Comparison of ENCODE assay signal across 25 cellular contexts in genomic region chr4:172481802-172482508, GRCh38.
DNase-seq lines count a peak whose midpoint lies in the region; ATAC-seq, FAIRE-seq and TF ChIP-seq lines count a peak whose summit lies in the region.
"Had no signal": no experiment of that assay in that cellular context is flagged by ENCODE, and none has a peak within 500 bp of the region (broad histone marks: within the 10 kb centered on the region; RNA-seq: fewer than 3 reads in every experiment).

No MANE protein-coding gene starts in this region.

- H3K4me3 ChIP-seq in HEK293 (ENCODE audit: low read depth, low read length) (no peak overlapping the region), kidney (ENCODE audit: low read length in 2 of 2) (no peak overlapping the region)
- H3K4me3 ChIP-seq: BLaER1, HAP-1 had no signal

- H3K27ac Mint-ChIP-seq in stimulated activated memory B cell treated with anti-CD40 and anti-IgM and Interleukin-4, amounts not matched to agents 10 μg/mL and 1 μg/mL and 100 μg/mL, for 72 hours: no peak overlapping the region
- H3K27ac Mint-ChIP-seq: B cell; CD4-positive, CD25-positive, alpha-beta regulatory T cell; CD8-positive, alpha-beta T cell had no signal

- H3K9me3 Mint-ChIP-seq in stimulated activated memory B cell treated with anti-CD40 and anti-IgM and Interleukin-4, amounts not matched to agents 10 μg/mL and 1 μg/mL and 100 μg/mL, for 72 hours: peaks cover 3% of the 10 kb centered on the region

- peak; percentile 2 for DNase-seq in activated gamma-delta T cell (lab: John Stamatoyannopoulos, UW)
- no peak for DNase-seq in activated gamma-delta T cell treated with Interleukin-2 at 50 U/mL for 16 hours
- DNase-seq in kidney: peak; percentile 57
- DNase-seq in NCI-H187 treated with DMSO at 0.1 percent for 48 hours (lab: John Stamatoyannopoulos, UW): no peak
- DNase-seq in COR-L47 (lab: John Stamatoyannopoulos, UW): no peak
- DNase-seq in GM20000 (ENCODE audit: low spot score): no peak
- DNase-seq: CD4-positive, CD25-positive, alpha-beta regulatory T cell; CD8-positive, alpha-beta T cell; DMS 273 treated with DMSO at 0.1 percent for 48 hours; DMS79; EL; GDM1; GOT3 had no signal

- no peak overlapping the region for H3K4me3 Mint-ChIP-seq in stimulated activated memory B cell treated with anti-CD40 and anti-IgM and Interleukin-4, amounts not matched to agents 10 μg/mL and 1 μg/mL and 100 μg/mL, for 72 hours
- H3K4me3 Mint-ChIP-seq: B cell; CD4-positive, CD25-positive, alpha-beta regulatory T cell; CD8-positive, alpha-beta T cell had no signal

- POLR2A ChIA-PET in HEK293 (lab: Yijun Ruan, JAX): no interaction called here

- no peaks in the 10 kb centered on the region for H3K4me1 Mint-ChIP-seq in stimulated activated memory B cell treated with anti-CD40 and anti-IgM and Interleukin-4, amounts not matched to agents 10 μg/mL and 1 μg/mL and 100 μg/mL, for 72 hours
- H3K4me1 Mint-ChIP-seq: B cell; CD4-positive, CD25-positive, alpha-beta regulatory T cell had no signal

- H3K36me3 ChIP-seq in HEK293 (ENCODE audit: control insufficient read depth in 2 of 2, insufficient read depth in 1 of 2, low read length in 2 of 2) (no peaks in the 10 kb centered on the region), kidney (ENCODE audit: control insufficient read depth in 1 of 2, insufficient read depth in 2 of 2, low read length in 2 of 2) (no peaks in the 10 kb centered on the region)
- H3K36me3 ChIP-seq: BLaER1, HAP-1 had no signal

- no peak overlapping the region for H3K9ac ChIP-seq in kidney (ENCODE audit: low read length in 2 of 2)
- H3K9ac ChIP-seq: BLaER1 had no signal

- peak; percentile 27 for ATAC-seq in stimulated activated memory B cell treated with anti-CD40 and anti-IgM and Interleukin-4, amounts not matched to agents 10 μg/mL and 1 μg/mL and 100 μg/mL, for 72 hours
- ATAC-seq: CD8-positive, alpha-beta T cell had no signal

- H3K27ac ChIP-seq in HEK293 (ENCODE audit: extremely low read depth, low read depth, low read length) (no peak overlapping the region), kidney (ENCODE audit: low read depth in 2 of 2, low read length in 2 of 2) (no peak overlapping the region)
- H3K27ac ChIP-seq: 22Rv1, BLaER1, C4-2B had no signal

- TF ChIP-seq CTCF in HEK293 (tag by site-specific recombination; IDR thresholded peaks at IDR 0.05) (no peak), kidney (IDR thresholded peaks at IDR 0.05; ENCODE audit: borderline replicate concordance, extremely low read depth, insufficient read depth) (no peak), GM20000 (IDR thresholded peaks at IDR 0.05; ENCODE audit: extremely low read depth, missing control alignments) (no peak)

- FAIRE-seq in kidney (lab: Jason Lieb, UNC): no peak
- FAIRE-seq: A204.1, D721Med, GM12891, GM18507, H54 had no signal

- H3K9me3 ChIP-seq in HEK293 (ENCODE audit: control insufficient read depth, insufficient read depth, low read depth, low read length) (no peaks in the 10 kb centered on the region), kidney (ENCODE audit: control insufficient read depth in 1 of 2, low read length in 2 of 2) (peaks cover 0 to 3% of the 10 kb centered on the region in 2 donors)
- H3K9me3 ChIP-seq: HAP-1 had no signal

- intact Hi-C loops in kidney (cut with DNase I): no loop called here

- CTCF ChIA-PET in HEK293 (lab: Yijun Ruan, JAX): no interaction called here

- no peaks in the 10 kb centered on the region for H3K27me3 Mint-ChIP-seq in stimulated activated memory B cell treated with anti-CD40 and anti-IgM and Interleukin-4, amounts not matched to agents 10 μg/mL and 1 μg/mL and 100 μg/mL, for 72 hours
- H3K27me3 Mint-ChIP-seq: B cell; CD4-positive, CD25-positive, alpha-beta regulatory T cell had no signal

- H3K4me1 ChIP-seq in HEK293 (ENCODE audit: control insufficient read depth, insufficient read depth, low read length): no peaks in the 10 kb centered on the region
- no peaks in the 10 kb centered on the region for H3K4me1 ChIP-seq in kidney (ENCODE audit: control insufficient read depth in 1 of 2, insufficient read depth in 1 of 2, low read depth in 1 of 2, low read length in 2 of 2)
- H3K4me1 ChIP-seq: BLaER1 had no signal

- H3K36me3 Mint-ChIP-seq in stimulated activated memory B cell treated with anti-CD40 and anti-IgM and Interleukin-4, amounts not matched to agents 10 μg/mL and 1 μg/mL and 100 μg/mL, for 72 hours: no peaks in the 10 kb centered on the region
- H3K36me3 Mint-ChIP-seq: CD4-positive, CD25-positive, alpha-beta regulatory T cell; CD8-positive, alpha-beta T cell had no signal

TF ChIP-seq in HEK293, 187 proteins besides CTCF, POLR2A, EP300 and RAD21:
- no peak for TF ChIP-seq PBX3 (CRISPR knock-in tag; IDR thresholded peaks at IDR 0.05)
- no peak for TF ChIP-seq ZNF266 (tag by site-specific recombination; IDR thresholded peaks at IDR 0.05; ENCODE audit: low read depth)
- peak; percentile 63; the same call in 1 of the 2 replicates for TF ChIP-seq TRIM28 (IDR thresholded peaks at IDR 0.05; ENCODE audit: borderline replicate concordance, low read length)

Comparison
In these comparisons a context has a peak if more than half of its experiments do, and no peak if none do; other contexts are left out.
1. DNase-seq: peak in activated gamma-delta T cell (single experiment) and kidney (single experiment); none in activated gamma-delta T cell treated with Interleukin-2 at 50 U/mL for 16 hours (single experiment), NCI-H187 treated with DMSO at 0.1 percent for 48 hours (single experiment), COR-L47 (single experiment) and GM20000 (single experiment).